Comparison of ENCODE assay signal across 13 cellular contexts in genomic region chrX:20212486-20213089, GRCh38. TPM values are rescaled to one million over a fixed set of nuclear protein-coding genes. Genes with fewer than 3 reads are reported as not detected.
DNase-seq lines count a peak whose midpoint lies in the region; ATAC-seq lines count a peak whose summit lies in the region.
"Had no signal": no experiment of that assay in that cellular context is flagged by ENCODE, and none has a peak within 500 bp of the region (broad histone marks: within the 10 kb centered on the region; RNA-seq: fewer than 3 reads in every experiment).

No MANE protein-coding gene starts in this region.

- no peak overlapping the region for H3K4me3 Mint-ChIP-seq in activated CD4-positive, alpha-beta memory T cell treated with anti-CD3 and anti-CD28 coated beads for 36 hours

- DNase-seq in activated CD4-positive, alpha-beta memory T cell treated with anti-CD3 and anti-CD28 coated beads for 36 hours = no peak
- no peak for DNase-seq in NCI-H2081 treated with DMSO at 0.1 percent for 48 hours (lab: John Stamatoyannopoulos, UW)
- no peak for DNase-seq in GF-D8 (lab: John Stamatoyannopoulos, UW)
- no peak for DNase-seq in dedifferentiated amniotic fluid mesenchymal stem cell (ENCODE audit: extremely low spot score)
- DNase-seq in middle frontal gyrus (ENCODE audit: extremely low spot score, low spot score) = no peak
- DNase-seq: activated CD4-positive, alpha-beta T cell treated with anti-CD3 and anti-CD28 coated beads for 4 hours; naive thymus-derived CD4-positive, alpha-beta T cell; NCI-H2227 treated with DMSO at 0.1 percent for 48 hours; SIG-M5 had no signal

- intact Hi-C loops in activated CD4-positive, alpha-beta memory T cell treated with anti-CD3 and anti-CD28 coated beads for 36 hours (cut with micrococcal nuclease) = loop anchor here (1.0 to 5.0 kb wide), 2 partner anchors 12 to 230 kb away; no protein-coding TSS in a partner anchor

- POLR2A ChIA-PET in activated CD4-positive, alpha-beta memory T cell treated with anti-CD3 and anti-CD28 coated beads for 36 hours (lab: Charles Lee) = no interaction called here

- H3K36me3 Mint-ChIP-seq in activated CD4-positive, alpha-beta memory T cell treated with anti-CD3 and anti-CD28 coated beads for 36 hours = peaks cover 5% of the 10 kb centered on the region

- CTCF ChIA-PET in activated CD4-positive, alpha-beta memory T cell treated with anti-CD3 and anti-CD28 coated beads for 36 hours (lab: Charles Lee) = no interaction called here

- H3K27me3 Mint-ChIP-seq in activated CD4-positive, alpha-beta memory T cell treated with anti-CD3 and anti-CD28 coated beads for 36 hours = no peaks in the 10 kb centered on the region
- H3K27me3 Mint-ChIP-seq: naive thymus-derived CD4-positive, alpha-beta T cell had no signal

- peak overlapping the region; percentile 28 for H3K27ac Mint-ChIP-seq in activated CD4-positive, alpha-beta memory T cell treated with anti-CD3 and anti-CD28 coated beads for 36 hours

- H3K9me3 Mint-ChIP-seq in activated CD4-positive, alpha-beta memory T cell treated with anti-CD3 and anti-CD28 coated beads for 36 hours = no peaks in the 10 kb centered on the region
- H3K9me3 Mint-ChIP-seq: IgD-negative memory B cell; naive thymus-derived CD4-positive, alpha-beta T cell had no signal

- peak; percentile 95 for ATAC-seq in GM18511 (IDR thresholded peaks at IDR 0.05; ENCODE audit: unreplicated experiment)
- peak; percentile 83 for ATAC-seq in GM19467 (IDR thresholded peaks at IDR 0.05; ENCODE audit: unreplicated experiment)
- ATAC-seq in HG02970 (IDR thresholded peaks at IDR 0.05; ENCODE audit: low FRiP score, unreplicated experiment) = peak; percentile 68
- ATAC-seq: naive thymus-derived CD4-positive, alpha-beta T cell had no signal

- peaks cover 54% of the 10 kb centered on the region for H3K4me1 Mint-ChIP-seq in activated CD4-positive, alpha-beta memory T cell treated with anti-CD3 and anti-CD28 coated beads for 36 hours (ENCODE audit: low read depth)

RNA-seq across cellular contexts. Expression of gene RPS6KA3, which starts 54.1 kb away (rescaled TPM):
- 10 to 100 TPM; 51.8 to 52.0 TPM for total RNA-seq in activated CD4-positive, alpha-beta memory T cell treated with anti-CD3 and anti-CD28 coated beads for 36 hours
